ENCODE assay signal across 1 cellular context in the genomic region with DNA sequence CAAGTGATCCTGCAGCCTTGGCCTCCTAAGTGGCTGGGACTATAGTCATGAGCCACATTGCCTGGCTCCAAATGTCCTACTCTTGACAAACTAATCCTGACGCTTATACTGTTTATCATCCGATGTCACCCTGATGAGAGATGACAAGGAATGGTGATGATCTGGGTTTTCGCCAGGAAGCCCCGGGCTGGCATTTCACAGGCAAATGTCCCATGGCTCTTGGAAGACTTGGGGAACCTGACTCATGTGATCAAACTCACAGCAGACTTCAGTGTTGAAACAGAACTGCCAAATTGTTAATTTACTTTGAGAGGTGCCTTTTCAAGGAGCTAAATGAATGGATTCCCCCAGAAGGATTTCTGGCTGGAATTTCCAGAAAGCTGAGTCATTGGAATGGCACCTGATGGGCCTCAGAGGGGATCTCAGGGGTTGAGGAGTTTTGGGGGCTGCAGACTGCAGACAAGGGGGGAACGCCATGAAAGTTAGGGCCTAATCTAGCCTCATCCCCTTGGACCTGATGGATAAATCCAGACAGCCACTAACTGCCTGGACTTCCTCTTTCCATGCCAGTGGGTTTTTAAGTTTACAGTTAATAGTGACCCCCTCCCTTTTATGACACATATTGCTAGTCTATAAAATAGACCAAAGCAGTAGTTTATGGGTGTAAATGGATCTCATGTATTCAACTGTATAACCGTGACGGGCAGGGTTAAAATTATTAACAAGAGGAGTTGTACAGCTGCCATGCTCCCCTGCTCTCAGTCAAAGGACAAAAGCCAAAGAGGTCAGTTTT.
A peak's percentile ranks its signal among the peaks of the same experiment; 100 is the strongest.
TF ChIP-seq lines count a peak whose summit lies in the region.

No MANE protein-coding gene starts in this region.

TF ChIP-seq in IMR-90, 13 proteins besides CTCF, POLR2A, EP300 and RAD21:
- TF ChIP-seq CHD1 (IDR thresholded peaks at IDR 0.05; ENCODE audit: low read depth, low read length): no peak
- TF ChIP-seq RFX5 (IDR thresholded peaks at IDR 0.05; ENCODE audit: low read depth, low read length): no peak
- TF ChIP-seq BHLHE40 (IDR thresholded peaks at IDR 0.05; ENCODE audit: low read depth, low read length): 0 out of 2 replicates have a peak, but pooled peaks have one; percentile 17
- TF ChIP-seq FOS (IDR thresholded peaks at IDR 0.05; ENCODE audit: low read depth, low read length): no peak
- TF ChIP-seq NFE2L2 (IDR thresholded peaks at IDR 0.05; ENCODE audit: low read depth, low read length): peak; percentile 45
